Comparison of ENCODE assay signal across 18 cellular contexts in the genomic region with DNA sequence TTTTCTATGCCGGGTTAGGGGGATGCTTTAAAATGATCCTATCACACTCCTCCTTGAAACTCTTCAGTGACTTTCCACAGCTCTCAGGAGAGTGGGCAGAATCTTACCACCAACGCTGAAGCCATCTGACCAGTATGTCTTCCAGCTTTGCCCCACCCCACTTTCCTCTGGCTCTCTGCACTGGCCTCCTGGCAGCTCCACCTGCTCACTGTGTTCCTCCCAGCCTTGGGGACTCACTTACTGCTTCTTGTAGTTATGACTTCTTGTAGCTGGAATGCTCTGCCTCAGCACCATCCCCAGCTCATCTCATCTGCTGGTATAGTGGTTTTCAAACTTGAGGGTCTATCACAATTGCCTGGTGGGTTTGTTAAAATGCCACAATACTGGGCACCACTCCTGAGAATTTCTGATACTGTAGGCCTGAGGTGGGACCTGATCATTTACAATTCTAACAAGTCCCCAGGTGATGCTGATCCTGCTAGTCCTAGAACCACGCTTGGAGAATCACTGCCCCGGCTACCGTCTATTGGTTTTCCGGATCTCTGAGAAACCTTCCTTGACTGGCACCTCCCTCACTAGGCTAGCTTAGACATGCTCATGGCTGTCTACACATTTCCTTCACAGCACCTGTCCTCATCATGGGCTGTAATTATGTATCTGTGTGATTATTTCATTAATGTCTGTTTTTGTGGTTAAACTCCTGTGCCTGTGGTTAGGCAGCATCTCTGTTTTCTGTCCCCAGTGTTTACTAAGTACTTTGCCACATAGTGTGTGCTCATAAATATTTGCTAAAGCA.
DNase-seq lines count a peak whose midpoint lies in the region; TF ChIP-seq lines count a peak whose summit lies in the region.
"Had no signal": no experiment of that assay in that cellular context is flagged by ENCODE, and none has a peak within 500 bp of the region (broad histone marks: within the 10 kb centered on the region; RNA-seq: fewer than 3 reads in every experiment).

No MANE protein-coding gene starts in this region.

- H3K27me3 Mint-ChIP-seq in brain: no peaks in the 10 kb centered on the region
- H3K27me3 Mint-ChIP-seq in nephron progenitor cell (ENCODE audit: low read depth, poor library complexity): no peaks in the 10 kb centered on the region
- H3K27me3 Mint-ChIP-seq: activated naive CD8-positive, alpha-beta T cell treated with anti-CD3 and anti-CD28 coated beads, Interleukin-2, amount 10 ng/mL, durations not matched to agents 7 days and 5 days; T-cell had no signal

- H3K4me1 Mint-ChIP-seq in brain: peaks cover 77% of the 10 kb centered on the region
- peaks cover 76% of the 10 kb centered on the region for H3K4me1 Mint-ChIP-seq in nephron progenitor cell
- H3K4me1 Mint-ChIP-seq: activated naive CD8-positive, alpha-beta T cell treated with anti-CD3 and anti-CD28 coated beads, Interleukin-2, amount 10 ng/mL, durations not matched to agents 7 days and 5 days had no signal

- H3K4me3 Mint-ChIP-seq in brain (peak overlapping the region in 2 of 5 experiments; percentile 28 to 33), nephron progenitor cell (peak overlapping the region; percentile 6)
- H3K4me3 Mint-ChIP-seq: activated naive CD8-positive, alpha-beta T cell treated with anti-CD3 and anti-CD28 coated beads, Interleukin-2, amount 10 ng/mL, durations not matched to agents 7 days and 5 days; IgD-negative memory B cell; T-cell had no signal

- DNase-seq in COR-L47 (lab: John Stamatoyannopoulos, UW) (peak; percentile 86), NCI-H1105 treated with DMSO at 0.1 percent for 48 hours (lab: John Stamatoyannopoulos, UW) (peak; percentile 90), nephron progenitor cell (no peak), NCI-H226 (no peak), NCI-H187 (lab: John Stamatoyannopoulos, UW) (no peak), GM19240 (ENCODE audit: insufficient read length, low spot score) (no peak), midbrain (lab: John Stamatoyannopoulos, UW) (no peak)
- DNase-seq: activated CD4-positive, alpha-beta T cell treated with anti-CD3 and anti-CD28 coated beads for 1 hour; activated CD8-positive, alpha-beta memory T cell treated with anti-CD3 and anti-CD28 coated beads, Interleukin-2, amount 50 U/mL, for 48 hours; activated naive CD8-positive, alpha-beta T cell treated with anti-CD3 and anti-CD28 coated beads, Interleukin-2, amount 10 ng/mL, durations not matched to agents 7 days and 5 days; AML-193; colonic mucosa; EL; NCI-H187 treated with DMSO at 0.1 percent for 48 hours; stimulated activated naive CD4-positive, alpha-beta T cell; T-cell had no signal

- H3K27ac Mint-ChIP-seq in brain: peak overlapping the region in 3 of 5 experiments; percentile 98 to 99 (median 99)
- H3K27ac Mint-ChIP-seq in nephron progenitor cell: peak overlapping the region; percentile 98
- H3K27ac Mint-ChIP-seq: activated naive CD8-positive, alpha-beta T cell treated with anti-CD3 and anti-CD28 coated beads, Interleukin-2, amount 10 ng/mL, durations not matched to agents 7 days and 5 days; IgD-negative memory B cell; T-cell had no signal

- no peak for TF ChIP-seq CTCF in brain (conservative IDR thresholded peaks at IDR 0.05)
- TF ChIP-seq CTCF in nephron progenitor cell (IDR thresholded peaks at IDR 0.05): no peak

- H3K9me3 Mint-ChIP-seq in brain (peaks cover 0 to 7% (median 0%) of the 10 kb centered on the region in 5 experiments), nephron progenitor cell (peaks cover 17% of the 10 kb centered on the region)
- H3K9me3 Mint-ChIP-seq: activated naive CD8-positive, alpha-beta T cell treated with anti-CD3 and anti-CD28 coated beads, Interleukin-2, amount 10 ng/mL, durations not matched to agents 7 days and 5 days; T-cell had no signal

- H3K36me3 Mint-ChIP-seq in brain: peaks cover 9% of the 10 kb centered on the region
- peaks cover 37% of the 10 kb centered on the region for H3K36me3 Mint-ChIP-seq in nephron progenitor cell (ENCODE audit: low read depth)
- H3K36me3 Mint-ChIP-seq: activated naive CD8-positive, alpha-beta T cell treated with anti-CD3 and anti-CD28 coated beads, Interleukin-2, amount 10 ng/mL, durations not matched to agents 7 days and 5 days; IgD-negative memory B cell; T-cell had no signal

Comparison
In these comparisons a context has a peak if more than half of its experiments do, and no peak if none do; other contexts are left out.
1. DNase-seq: peak in COR-L47 (single experiment) and NCI-H1105 treated with DMSO at 0.1 percent for 48 hours (single experiment); none in nephron progenitor cell (single experiment), NCI-H226 (single experiment), NCI-H187 (0 of 2), GM19240 (single experiment) and midbrain (single experiment).